ENCODE assay signal across 1 cellular context in genomic region chr6:37819177-37819801, GRCh38.
TF ChIP-seq lines count a peak whose summit lies in the region.

A gene with protein sequence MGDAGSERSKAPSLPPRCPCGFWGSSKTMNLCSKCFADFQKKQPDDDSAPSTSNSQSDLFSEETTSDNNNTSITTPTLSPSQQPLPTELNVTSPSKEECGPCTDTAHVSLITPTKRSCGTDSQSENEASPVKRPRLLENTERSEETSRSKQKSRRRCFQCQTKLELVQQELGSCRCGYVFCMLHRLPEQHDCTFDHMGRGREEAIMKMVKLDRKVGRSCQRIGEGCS (plus strand): TSS chr6:37819727. CDS start chr6:37819946, 219 bp downstream.

TF ChIP-seq in HepG2, 621 proteins besides CTCF, POLR2A, EP300 and RAD21 (continued from another document and continues in another):
- no peak for TF ChIP-seq BCLAF1 (IDR thresholded peaks at IDR 0.05)
- TF ChIP-seq ZSCAN21 (CRISPR knock-in tag; IDR thresholded peaks at IDR 0.05; ENCODE audit: borderline replicate concordance), result peak; percentile 45
- TF ChIP-seq ASH2L (IDR thresholded peaks at IDR 0.05; ENCODE audit: insufficient read length, low read depth, low read length), result peak; percentile 96
- 0 out of 2 replicates have a peak, but pooled peaks have one; percentile 24 for TF ChIP-seq ZC3H13 (CRISPR knock-in tag; IDR thresholded peaks at IDR 0.05)
- TF ChIP-seq NKX3-1 (CRISPR knock-in tag; IDR thresholded peaks at IDR 0.05), result no peak
- no peak for TF ChIP-seq ZNF468 (CRISPR knock-in tag; IDR thresholded peaks at IDR 0.05)
- TF ChIP-seq BRF2 (CRISPR knock-in tag; IDR thresholded peaks at IDR 0.05), result no peak
- no peak for TF ChIP-seq FOXP1 (IDR thresholded peaks at IDR 0.05)
- TF ChIP-seq FOXP1 (CRISPR knock-in tag; IDR thresholded peaks at IDR 0.05), result peak; percentile 42; the same call in 1 of the 2 replicates
- peak; percentile 20; the same call in 1 of the 2 replicates for TF ChIP-seq ZNF121 (CRISPR knock-in tag; IDR thresholded peaks at IDR 0.05)
- 0 out of 2 replicates have a peak, but pooled peaks have one; percentile 17 for TF ChIP-seq GPN1 (CRISPR knock-in tag; IDR thresholded peaks at IDR 0.05; ENCODE audit: borderline replicate concordance)
- no peak for TF ChIP-seq ZNF383 (CRISPR knock-in tag; IDR thresholded peaks at IDR 0.05; ENCODE audit: borderline replicate concordance)
- no peak for TF ChIP-seq ZSCAN22 (CRISPR knock-in tag; IDR thresholded peaks at IDR 0.05)
- TF ChIP-seq HCFC1 (IDR thresholded peaks at IDR 0.05; ENCODE audit: low read depth, low read length), result peak; percentile 24; the same call in 1 of the 2 replicates
- TF ChIP-seq PAF1 (CRISPR knock-in tag; IDR thresholded peaks at IDR 0.05), result no peak
- TF ChIP-seq NFE2L1 (CRISPR knock-in tag; IDR thresholded peaks at IDR 0.05; ENCODE audit: borderline replicate concordance), result no peak
- TF ChIP-seq EED (CRISPR knock-in tag; IDR thresholded peaks at IDR 0.05), result 0 out of 2 replicates have a peak, but pooled peaks have one; percentile 64
- TF ChIP-seq ZNF891 (CRISPR knock-in tag; IDR thresholded peaks at IDR 0.05), result peak; percentile 84; the same call in 1 of the 2 replicates
- no peak for TF ChIP-seq ZNF326 (CRISPR knock-in tag; IDR thresholded peaks at IDR 0.05; ENCODE audit: borderline replicate concordance)
- no peak for TF ChIP-seq ZBTB10 (CRISPR knock-in tag; IDR thresholded peaks at IDR 0.05; ENCODE audit: borderline replicate concordance)
- TF ChIP-seq, protein P1, sequence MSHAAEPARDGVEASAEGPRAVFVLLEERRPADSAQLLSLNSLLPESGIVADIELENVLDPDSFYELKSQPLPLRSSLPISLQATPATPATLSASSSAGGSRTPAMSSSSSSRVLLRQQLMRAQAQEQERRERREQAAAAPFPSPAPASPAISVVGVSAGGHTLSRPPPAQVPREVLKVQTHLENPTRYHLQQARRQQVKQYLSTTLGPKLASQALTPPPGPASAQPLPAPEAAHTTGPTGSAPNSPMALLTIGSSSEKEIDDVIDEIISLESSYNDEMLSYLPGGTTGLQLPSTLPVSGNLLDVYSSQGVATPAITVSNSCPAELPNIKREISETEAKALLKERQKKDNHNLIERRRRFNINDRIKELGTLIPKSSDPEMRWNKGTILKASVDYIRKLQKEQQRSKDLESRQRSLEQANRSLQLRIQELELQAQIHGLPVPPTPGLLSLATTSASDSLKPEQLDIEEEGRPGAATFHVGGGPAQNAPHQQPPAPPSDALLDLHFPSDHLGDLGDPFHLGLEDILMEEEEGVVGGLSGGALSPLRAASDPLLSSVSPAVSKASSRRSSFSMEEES (CRISPR knock-in tag; IDR thresholded peaks at IDR 0.05), result peak; percentile 56; the same call in 1 of the 2 replicates
- TF ChIP-seq SOX5 (CRISPR knock-in tag; IDR thresholded peaks at IDR 0.05; ENCODE audit: borderline replicate concordance), result peak; percentile 67; the same call in 1 of the 2 replicates
- TF ChIP-seq KMT2B (CRISPR knock-in tag; IDR thresholded peaks at IDR 0.05), result peak; percentile 78; the same call in 1 of the 2 replicates
- TF ChIP-seq ZNF678 (CRISPR knock-in tag; IDR thresholded peaks at IDR 0.05), result 0 out of 2 replicates have a peak, but pooled peaks have one; percentile 18
- TF ChIP-seq, protein P2, sequence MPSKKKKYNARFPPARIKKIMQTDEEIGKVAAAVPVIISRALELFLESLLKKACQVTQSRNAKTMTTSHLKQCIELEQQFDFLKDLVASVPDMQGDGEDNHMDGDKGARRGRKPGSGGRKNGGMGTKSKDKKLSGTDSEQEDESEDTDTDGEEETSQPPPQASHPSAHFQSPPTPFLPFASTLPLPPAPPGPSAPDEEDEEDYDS (CRISPR knock-in tag; IDR thresholded peaks at IDR 0.05), result peak; percentile 5; the same call in 1 of the 2 replicates
- 0 out of 2 replicates have a peak, but pooled peaks have one; percentile 21 for TF ChIP-seq STAT5B (CRISPR knock-in tag; IDR thresholded peaks at IDR 0.05)
- TF ChIP-seq TRIM22 (IDR thresholded peaks at IDR 0.05), result no peak
- TF ChIP-seq ZNF484 (CRISPR knock-in tag; IDR thresholded peaks at IDR 0.05; ENCODE audit: borderline replicate concordance, low read depth), result no peak
- TF ChIP-seq KLF11 (CRISPR knock-in tag; IDR thresholded peaks at IDR 0.05), result peak; percentile 56
- no peak for TF ChIP-seq RFX3 (CRISPR knock-in tag; IDR thresholded peaks at IDR 0.05)
- TF ChIP-seq ATF5 (CRISPR knock-in tag; IDR thresholded peaks at IDR 0.05; ENCODE audit: low read depth), result no peak
- TF ChIP-seq CENPBD1 (CRISPR knock-in tag; IDR thresholded peaks at IDR 0.05; ENCODE audit: borderline replicate concordance, low read depth), result no peak
- TF ChIP-seq FOSL2 (CRISPR knock-in tag; IDR thresholded peaks at IDR 0.05), result peak; percentile 38; the same call in 1 of the 2 replicates
- TF ChIP-seq MEIS2 (CRISPR knock-in tag; IDR thresholded peaks at IDR 0.05), result peak; percentile 76; the same call in 1 of the 2 replicates
- no peak for TF ChIP-seq FOXM1 (CRISPR knock-in tag; IDR thresholded peaks at IDR 0.05)
- peak; percentile 40; the same call in 1 of the 2 replicates for TF ChIP-seq ZNF770 (CRISPR knock-in tag; IDR thresholded peaks at IDR 0.05)
- no peak; the same call in 1 of the 2 replicates for TF ChIP-seq MED1 (CRISPR knock-in tag; IDR thresholded peaks at IDR 0.05)
- TF ChIP-seq XBP1 (CRISPR knock-in tag; IDR thresholded peaks at IDR 0.05), result no peak
- TF ChIP-seq ZZZ3 (CRISPR knock-in tag; IDR thresholded peaks at IDR 0.05; ENCODE audit: borderline replicate concordance), result 0 out of 2 replicates have a peak, but pooled peaks have one; percentile 29
- 0 out of 2 replicates have a peak, but pooled peaks have one; percentile 24 for TF ChIP-seq ZBTB49 (CRISPR knock-in tag; IDR thresholded peaks at IDR 0.05; ENCODE audit: borderline replicate concordance)
- TF ChIP-seq HDAC6 (IDR thresholded peaks at IDR 0.05; ENCODE audit: low read depth, low read length), result no peak
- TF ChIP-seq, protein P3, sequence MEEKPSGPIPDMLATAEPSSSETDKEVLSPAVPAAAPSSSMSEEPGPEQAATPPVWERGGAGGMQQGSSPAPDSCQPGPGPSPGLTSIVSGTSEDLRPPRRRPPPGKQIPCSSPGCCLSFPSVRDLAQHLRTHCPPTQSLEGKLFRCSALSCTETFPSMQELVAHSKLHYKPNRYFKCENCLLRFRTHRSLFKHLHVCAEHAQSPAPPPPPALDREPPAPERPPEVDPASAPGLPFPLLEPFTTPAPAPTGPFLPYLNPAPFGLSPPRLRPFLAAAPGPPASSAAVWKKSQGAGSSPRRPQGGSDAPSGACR (CRISPR knock-in tag; IDR thresholded peaks at IDR 0.05), result 0 out of 2 replicates have a peak, but pooled peaks have one; percentile 39
